In the genomic region with DNA sequence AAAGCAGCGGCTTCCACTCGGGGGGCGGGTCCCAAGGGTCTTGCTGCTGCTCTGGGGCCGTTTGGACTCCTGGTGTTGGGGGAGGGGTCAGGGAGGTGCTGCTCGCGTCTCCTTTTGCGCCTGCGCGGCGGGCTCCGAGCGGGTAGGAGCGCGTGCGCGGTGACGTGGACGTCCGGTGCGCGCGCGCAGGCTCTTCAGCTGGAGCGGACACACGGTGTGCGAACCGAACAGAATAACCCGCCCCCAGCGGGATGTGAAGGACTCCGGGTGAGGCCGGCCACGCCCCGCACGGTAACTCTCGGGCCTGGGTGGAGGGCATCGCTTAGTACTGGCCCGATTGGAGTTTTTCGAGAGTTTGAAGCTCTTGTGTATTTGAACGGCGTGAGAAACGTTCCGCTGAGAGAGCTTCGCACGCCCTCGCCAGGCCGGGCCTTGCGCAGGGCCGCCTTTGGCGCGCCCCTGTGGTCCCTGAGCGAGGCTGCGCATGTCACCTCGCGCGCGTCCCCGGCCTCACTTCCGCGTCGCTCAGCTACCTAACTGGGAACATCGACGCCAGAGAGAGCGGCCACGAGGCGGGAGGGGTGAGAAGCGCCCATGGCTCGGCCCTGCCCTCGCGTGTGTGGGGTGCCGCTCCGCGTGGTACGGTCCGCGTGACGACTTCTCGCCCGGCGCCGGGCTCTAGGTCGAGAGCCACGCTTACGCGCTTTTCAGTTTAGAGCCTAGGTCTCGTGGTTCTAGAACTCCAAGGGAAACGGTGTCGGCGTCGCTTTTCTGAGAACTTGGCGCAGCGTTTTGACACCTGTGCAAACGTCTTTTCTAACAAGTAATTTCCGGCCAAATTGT, we compare ENCODE assay signal across 1 cellular context.
A peak's percentile ranks its signal among the peaks of the same experiment; 100 is the strongest.
TF ChIP-seq lines count a peak whose summit lies in the region.

A gene (plus strand): TSS at position 171 of the 843 bp plus-strand sequence.

TF ChIP-seq in K562, 482 proteins besides CTCF, POLR2A, EP300 and RAD21 (continued from another document and continues in another):
- TF ChIP-seq, protein P1, sequence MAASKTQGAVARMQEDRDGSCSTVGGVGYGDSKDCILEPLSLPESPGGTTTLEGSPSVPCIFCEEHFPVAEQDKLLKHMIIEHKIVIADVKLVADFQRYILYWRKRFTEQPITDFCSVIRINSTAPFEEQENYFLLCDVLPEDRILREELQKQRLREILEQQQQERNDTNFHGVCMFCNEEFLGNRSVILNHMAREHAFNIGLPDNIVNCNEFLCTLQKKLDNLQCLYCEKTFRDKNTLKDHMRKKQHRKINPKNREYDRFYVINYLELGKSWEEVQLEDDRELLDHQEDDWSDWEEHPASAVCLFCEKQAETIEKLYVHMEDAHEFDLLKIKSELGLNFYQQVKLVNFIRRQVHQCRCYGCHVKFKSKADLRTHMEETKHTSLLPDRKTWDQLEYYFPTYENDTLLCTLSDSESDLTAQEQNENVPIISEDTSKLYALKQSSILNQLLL (CRISPR knock-in tag; IDR thresholded peaks at IDR 0.05; ENCODE audit: borderline replicate concordance): no peak
- TF ChIP-seq RB1 (IDR thresholded peaks at IDR 0.05; ENCODE audit: low read depth) (peak; percentile 86), HCFC1 (IDR thresholded peaks at IDR 0.05; ENCODE audit: low read depth, low read length) (peak; percentile 39; the same call in 1 of the 2 replicates), RBM22 (IDR thresholded peaks at IDR 0.05; ENCODE audit: low read depth, low read length, poor library complexity, severe bottlenecking) (peak; percentile 52), FOXM1 (IDR thresholded peaks at IDR 0.05; ENCODE audit: low read depth) (no peak; the same call in 1 of the 2 replicates), FOXM1 (CRISPR knock-in tag; IDR thresholded peaks at IDR 0.05; ENCODE audit: low read depth) (peak; percentile 86; the same call in 1 of the 2 replicates), CHCHD3 (CRISPR knock-in tag; IDR thresholded peaks at IDR 0.05) (no peak), ZNF311 (CRISPR knock-in tag; IDR thresholded peaks at IDR 0.05) (0 out of 2 replicates have a peak, but pooled peaks have one; percentile 25), ETV6 (IDR thresholded peaks at IDR 0.05; ENCODE audit: borderline replicate concordance in 1 of 2, low read depth in 2 of 2, low read length in 1 of 2) (no peak; a peak in 1 of 4 replicates), ETV6 (CRISPR knock-in tag; IDR thresholded peaks at IDR 0.05; ENCODE audit: borderline replicate concordance) (peak; percentile 90; the same call in 1 of the 2 replicates), ARHGAP35 (IDR thresholded peaks at IDR 0.05; ENCODE audit: partially characterized antibody) (no peak), ZNF146 (CRISPR knock-in tag; IDR thresholded peaks at IDR 0.05; ENCODE audit: unreplicated experiment) (no peak), ZBTB17 (CRISPR knock-in tag; IDR thresholded peaks at IDR 0.05) (no peak), DPF2 (IDR thresholded peaks at IDR 0.05) (no peak), MTF1 (CRISPR knock-in tag; IDR thresholded peaks at IDR 0.05; ENCODE audit: borderline replicate concordance) (0 out of 2 replicates have a peak, but pooled peaks have one; percentile 43), PHF8 (IDR thresholded peaks at IDR 0.05; ENCODE audit: borderline replicate concordance, low read length) (peak; percentile 94), ZFX (CRISPR knock-in tag; IDR thresholded peaks at IDR 0.05) (peak; percentile 99), BCOR (IDR thresholded peaks at IDR 0.05) (0 out of 2 replicates have a peak, but pooled peaks have one; percentile 7), SMARCA5 (IDR thresholded peaks at IDR 0.05) (0 out of 2 replicates have a peak, but pooled peaks have one; percentile 22), TAF1 (IDR thresholded peaks at IDR 0.05; ENCODE audit: control insufficient read depth, extremely low read depth, insufficient read depth, low read length, severe bottlenecking) (peak; percentile 66), TAL1 (IDR thresholded peaks at IDR 0.05) (no peak), ARID1B (IDR thresholded peaks at IDR 0.05) (no peak), FOXP1 (CRISPR knock-in tag; IDR thresholded peaks at IDR 0.05) (peak; percentile 99), ZSCAN32 (CRISPR knock-in tag; IDR thresholded peaks at IDR 0.05) (0 out of 2 replicates have a peak, but pooled peaks have one; percentile 21), NFATC3 (IDR thresholded peaks at IDR 0.05) (no peak), BMI1 (IDR thresholded peaks at IDR 0.05; ENCODE audit: low read length) (no peak), ZNF197 (CRISPR knock-in tag; IDR thresholded peaks at IDR 0.05; ENCODE audit: low read depth) (peak; percentile 71; the same call in 1 of the 2 replicates), SAFB (IDR thresholded peaks at IDR 0.05; ENCODE audit: borderline replicate concordance, low read depth, low read length) (peak; percentile 80)
- TF ChIP-seq, protein P2, sequence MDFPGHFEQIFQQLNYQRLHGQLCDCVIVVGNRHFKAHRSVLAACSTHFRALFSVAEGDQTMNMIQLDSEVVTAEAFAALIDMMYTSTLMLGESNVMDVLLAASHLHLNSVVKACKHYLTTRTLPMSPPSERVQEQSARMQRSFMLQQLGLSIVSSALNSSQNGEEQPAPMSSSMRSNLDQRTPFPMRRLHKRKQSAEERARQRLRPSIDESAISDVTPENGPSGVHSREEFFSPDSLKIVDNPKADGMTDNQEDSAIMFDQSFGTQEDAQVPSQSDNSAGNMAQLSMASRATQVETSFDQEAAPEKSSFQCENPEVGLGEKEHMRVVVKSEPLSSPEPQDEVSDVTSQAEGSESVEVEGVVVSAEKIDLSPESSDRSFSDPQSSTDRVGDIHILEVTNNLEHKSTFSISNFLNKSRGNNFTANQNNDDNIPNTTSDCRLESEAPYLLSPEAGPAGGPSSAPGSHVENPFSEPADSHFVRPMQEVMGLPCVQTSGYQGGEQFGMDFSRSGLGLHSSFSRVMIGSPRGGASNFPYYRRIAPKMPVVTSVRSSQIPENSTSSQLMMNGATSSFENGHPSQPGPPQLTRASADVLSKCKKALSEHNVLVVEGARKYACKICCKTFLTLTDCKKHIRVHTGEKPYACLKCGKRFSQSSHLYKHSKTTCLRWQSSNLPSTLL (IDR thresholded peaks at IDR 0.05): no peak
- TF ChIP-seq, protein P3, sequence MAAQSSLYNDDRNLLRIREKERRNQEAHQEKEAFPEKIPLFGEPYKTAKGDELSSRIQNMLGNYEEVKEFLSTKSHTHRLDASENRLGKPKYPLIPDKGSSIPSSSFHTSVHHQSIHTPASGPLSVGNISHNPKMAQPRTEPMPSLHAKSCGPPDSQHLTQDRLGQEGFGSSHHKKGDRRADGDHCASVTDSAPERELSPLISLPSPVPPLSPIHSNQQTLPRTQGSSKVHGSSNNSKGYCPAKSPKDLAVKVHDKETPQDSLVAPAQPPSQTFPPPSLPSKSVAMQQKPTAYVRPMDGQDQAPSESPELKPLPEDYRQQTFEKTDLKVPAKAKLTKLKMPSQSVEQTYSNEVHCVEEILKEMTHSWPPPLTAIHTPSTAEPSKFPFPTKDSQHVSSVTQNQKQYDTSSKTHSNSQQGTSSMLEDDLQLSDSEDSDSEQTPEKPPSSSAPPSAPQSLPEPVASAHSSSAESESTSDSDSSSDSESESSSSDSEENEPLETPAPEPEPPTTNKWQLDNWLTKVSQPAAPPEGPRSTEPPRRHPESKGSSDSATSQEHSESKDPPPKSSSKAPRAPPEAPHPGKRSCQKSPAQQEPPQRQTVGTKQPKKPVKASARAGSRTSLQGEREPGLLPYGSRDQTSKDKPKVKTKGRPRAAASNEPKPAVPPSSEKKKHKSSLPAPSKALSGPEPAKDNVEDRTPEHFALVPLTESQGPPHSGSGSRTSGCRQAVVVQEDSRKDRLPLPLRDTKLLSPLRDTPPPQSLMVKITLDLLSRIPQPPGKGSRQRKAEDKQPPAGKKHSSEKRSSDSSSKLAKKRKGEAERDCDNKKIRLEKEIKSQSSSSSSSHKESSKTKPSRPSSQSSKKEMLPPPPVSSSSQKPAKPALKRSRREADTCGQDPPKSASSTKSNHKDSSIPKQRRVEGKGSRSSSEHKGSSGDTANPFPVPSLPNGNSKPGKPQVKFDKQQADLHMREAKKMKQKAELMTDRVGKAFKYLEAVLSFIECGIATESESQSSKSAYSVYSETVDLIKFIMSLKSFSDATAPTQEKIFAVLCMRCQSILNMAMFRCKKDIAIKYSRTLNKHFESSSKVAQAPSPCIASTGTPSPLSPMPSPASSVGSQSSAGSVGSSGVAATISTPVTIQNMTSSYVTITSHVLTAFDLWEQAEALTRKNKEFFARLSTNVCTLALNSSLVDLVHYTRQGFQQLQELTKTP (IDR thresholded peaks at IDR 0.05; ENCODE audit: low read depth in 1 of 2, partially characterized antibody in 2 of 2): no peak
- TF ChIP-seq, protein P4, sequence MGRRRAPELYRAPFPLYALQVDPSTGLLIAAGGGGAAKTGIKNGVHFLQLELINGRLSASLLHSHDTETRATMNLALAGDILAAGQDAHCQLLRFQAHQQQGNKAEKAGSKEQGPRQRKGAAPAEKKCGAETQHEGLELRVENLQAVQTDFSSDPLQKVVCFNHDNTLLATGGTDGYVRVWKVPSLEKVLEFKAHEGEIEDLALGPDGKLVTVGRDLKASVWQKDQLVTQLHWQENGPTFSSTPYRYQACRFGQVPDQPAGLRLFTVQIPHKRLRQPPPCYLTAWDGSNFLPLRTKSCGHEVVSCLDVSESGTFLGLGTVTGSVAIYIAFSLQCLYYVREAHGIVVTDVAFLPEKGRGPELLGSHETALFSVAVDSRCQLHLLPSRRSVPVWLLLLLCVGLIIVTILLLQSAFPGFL (CRISPR knock-in tag; IDR thresholded peaks at IDR 0.05): 0 out of 2 replicates have a peak, but pooled peaks have one; percentile 63
- TF ChIP-seq, protein P5, sequence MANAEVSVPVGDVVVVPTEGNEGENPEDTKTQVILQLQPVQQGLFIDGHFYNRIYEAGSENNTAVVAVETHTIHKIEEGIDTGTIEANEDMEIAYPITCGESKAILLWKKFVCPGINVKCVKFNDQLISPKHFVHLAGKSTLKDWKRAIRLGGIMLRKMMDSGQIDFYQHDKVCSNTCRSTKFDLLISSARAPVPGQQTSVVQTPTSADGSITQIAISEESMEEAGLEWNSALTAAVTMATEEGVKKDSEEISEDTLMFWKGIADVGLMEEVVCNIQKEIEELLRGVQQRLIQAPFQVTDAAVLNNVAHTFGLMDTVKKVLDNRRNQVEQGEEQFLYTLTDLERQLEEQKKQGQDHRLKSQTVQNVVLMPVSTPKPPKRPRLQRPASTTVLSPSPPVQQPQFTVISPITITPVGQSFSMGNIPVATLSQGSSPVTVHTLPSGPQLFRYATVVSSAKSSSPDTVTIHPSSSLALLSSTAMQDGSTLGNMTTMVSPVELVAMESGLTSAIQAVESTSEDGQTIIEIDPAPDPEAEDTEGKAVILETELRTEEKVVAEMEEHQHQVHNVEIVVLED (CRISPR knock-in tag; IDR thresholded peaks at IDR 0.05): peak; percentile 87
- TF ChIP-seq, protein P6, sequence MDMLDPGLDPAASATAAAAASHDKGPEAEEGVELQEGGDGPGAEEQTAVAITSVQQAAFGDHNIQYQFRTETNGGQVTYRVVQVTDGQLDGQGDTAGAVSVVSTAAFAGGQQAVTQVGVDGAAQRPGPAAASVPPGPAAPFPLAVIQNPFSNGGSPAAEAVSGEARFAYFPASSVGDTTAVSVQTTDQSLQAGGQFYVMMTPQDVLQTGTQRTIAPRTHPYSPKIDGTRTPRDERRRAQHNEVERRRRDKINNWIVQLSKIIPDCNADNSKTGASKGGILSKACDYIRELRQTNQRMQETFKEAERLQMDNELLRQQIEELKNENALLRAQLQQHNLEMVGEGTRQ (CRISPR knock-in tag; IDR thresholded peaks at IDR 0.05): 0 out of 2 replicates have a peak, but pooled peaks have one; percentile 0
- TF ChIP-seq, protein P7, sequence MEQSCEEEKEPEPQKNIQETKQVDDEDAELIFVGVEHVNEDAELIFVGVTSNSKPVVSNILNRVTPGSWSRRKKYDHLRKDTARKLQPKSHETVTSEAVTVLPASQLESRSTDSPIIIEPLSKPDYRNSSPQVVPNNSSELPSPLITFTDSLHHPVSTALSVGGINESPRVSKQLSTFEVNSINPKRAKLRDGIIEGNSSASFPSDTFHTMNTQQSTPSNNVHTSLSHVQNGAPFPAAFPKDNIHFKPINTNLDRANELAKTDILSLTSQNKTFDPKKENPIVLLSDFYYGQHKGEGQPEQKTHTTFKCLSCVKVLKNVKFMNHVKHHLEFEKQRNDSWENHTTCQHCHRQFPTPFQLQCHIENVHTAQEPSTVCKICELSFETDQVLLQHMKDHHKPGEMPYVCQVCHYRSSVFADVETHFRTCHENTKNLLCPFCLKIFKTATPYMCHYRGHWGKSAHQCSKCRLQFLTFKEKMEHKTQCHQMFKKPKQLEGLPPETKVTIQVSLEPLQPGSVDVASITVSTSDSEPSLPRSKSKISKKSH (CRISPR knock-in tag; IDR thresholded peaks at IDR 0.05): no peak
- TF ChIP-seq, protein P8, sequence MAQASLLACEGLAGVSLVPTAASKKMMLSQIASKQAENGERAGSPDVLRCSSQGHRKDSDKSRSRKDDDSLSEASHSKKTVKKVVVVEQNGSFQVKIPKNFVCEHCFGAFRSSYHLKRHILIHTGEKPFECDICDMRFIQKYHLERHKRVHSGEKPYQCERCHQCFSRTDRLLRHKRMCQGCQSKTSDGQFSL (CRISPR knock-in tag; IDR thresholded peaks at IDR 0.05): peak; percentile 91
- TF ChIP-seq, protein P8 (tag; IDR thresholded peaks at IDR 0.05): no peak
- TF ChIP-seq, protein P9, sequence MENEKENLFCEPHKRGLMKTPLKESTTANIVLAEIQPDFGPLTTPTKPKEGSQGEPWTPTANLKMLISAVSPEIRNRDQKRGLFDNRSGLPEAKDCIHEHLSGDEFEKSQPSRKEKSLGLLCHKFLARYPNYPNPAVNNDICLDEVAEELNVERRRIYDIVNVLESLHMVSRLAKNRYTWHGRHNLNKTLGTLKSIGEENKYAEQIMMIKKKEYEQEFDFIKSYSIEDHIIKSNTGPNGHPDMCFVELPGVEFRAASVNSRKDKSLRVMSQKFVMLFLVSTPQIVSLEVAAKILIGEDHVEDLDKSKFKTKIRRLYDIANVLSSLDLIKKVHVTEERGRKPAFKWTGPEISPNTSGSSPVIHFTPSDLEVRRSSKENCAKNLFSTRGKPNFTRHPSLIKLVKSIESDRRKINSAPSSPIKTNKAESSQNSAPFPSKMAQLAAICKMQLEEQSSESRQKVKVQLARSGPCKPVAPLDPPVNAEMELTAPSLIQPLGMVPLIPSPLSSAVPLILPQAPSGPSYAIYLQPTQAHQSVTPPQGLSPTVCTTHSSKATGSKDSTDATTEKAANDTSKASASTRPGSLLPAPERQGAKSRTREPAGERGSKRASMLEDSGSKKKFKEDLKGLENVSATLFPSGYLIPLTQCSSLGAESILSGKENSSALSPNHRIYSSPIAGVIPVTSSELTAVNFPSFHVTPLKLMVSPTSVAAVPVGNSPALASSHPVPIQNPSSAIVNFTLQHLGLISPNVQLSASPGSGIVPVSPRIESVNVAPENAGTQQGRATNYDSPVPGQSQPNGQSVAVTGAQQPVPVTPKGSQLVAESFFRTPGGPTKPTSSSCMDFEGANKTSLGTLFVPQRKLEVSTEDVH (IDR thresholded peaks at IDR 0.05; ENCODE audit: low read depth, partially characterized antibody): peak; percentile 71
- TF ChIP-seq, protein P10, sequence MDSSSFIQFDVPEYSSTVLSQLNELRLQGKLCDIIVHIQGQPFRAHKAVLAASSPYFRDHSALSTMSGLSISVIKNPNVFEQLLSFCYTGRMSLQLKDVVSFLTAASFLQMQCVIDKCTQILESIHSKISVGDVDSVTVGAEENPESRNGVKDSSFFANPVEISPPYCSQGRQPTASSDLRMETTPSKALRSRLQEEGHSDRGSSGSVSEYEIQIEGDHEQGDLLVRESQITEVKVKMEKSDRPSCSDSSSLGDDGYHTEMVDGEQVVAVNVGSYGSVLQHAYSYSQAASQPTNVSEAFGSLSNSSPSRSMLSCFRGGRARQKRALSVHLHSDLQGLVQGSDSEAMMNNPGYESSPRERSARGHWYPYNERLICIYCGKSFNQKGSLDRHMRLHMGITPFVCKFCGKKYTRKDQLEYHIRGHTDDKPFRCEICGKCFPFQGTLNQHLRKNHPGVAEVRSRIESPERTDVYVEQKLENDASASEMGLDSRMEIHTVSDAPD (CRISPR knock-in tag; IDR thresholded peaks at IDR 0.05): 0 out of 2 replicates have a peak, but pooled peaks have one; percentile 32
